ENCODE assay signal across 16 cellular contexts in the genomic region with DNA sequence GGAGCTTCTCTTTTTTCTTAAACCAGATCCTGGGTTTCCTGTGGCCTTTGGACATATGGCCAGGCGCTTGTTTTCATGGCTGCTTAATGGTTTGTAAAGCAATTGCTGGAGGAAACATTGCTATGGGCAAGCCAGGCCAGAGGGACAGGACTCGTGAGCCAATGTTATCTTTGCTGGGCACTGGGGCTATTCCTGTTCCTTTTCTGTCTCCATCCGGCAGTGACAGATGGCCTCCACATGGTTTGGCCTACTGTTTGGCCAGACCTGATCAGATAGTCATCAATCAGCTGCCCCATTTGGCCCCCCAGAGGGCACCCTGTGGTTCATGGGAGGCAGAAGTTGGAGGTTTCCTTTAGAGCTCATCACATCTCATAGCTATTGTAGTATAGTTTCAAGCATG.
"Had no signal": no experiment of that assay in that cellular context is flagged by ENCODE, and none has a peak within 500 bp of the region (broad histone marks: within the 10 kb centered on the region; RNA-seq: fewer than 3 reads in every experiment).

No MANE protein-coding gene starts in this region.

- H3K27me3 ChIP-seq: dorsolateral prefrontal cortex, neutrophil, spleen, transverse colon had no signal

- ATAC-seq: activated naive CD4-positive, alpha-beta T cell treated with anti-CD3 and anti-CD28 coated beads, Interleukin-2, amount 50 U/mL, for 72 hours; activated T-cell treated with anti-CD3 and anti-CD28 coated beads, Interleukin-2, amount 50 U/mL, for 4 hours; naive thymus-derived CD4-positive, alpha-beta T cell; right cardiac atrium; stimulated activated memory B cell treated with anti-CD40 and anti-IgM and Interleukin-4, amounts not matched to agents 10 μg/mL and 1 μg/mL and 100 μg/mL, for 72 hours had no signal

- H3K36me3 ChIP-seq: neutrophil, spleen, transverse colon had no signal

- H3K4me1 ChIP-seq: transverse colon had no signal

- H3K9me3 ChIP-seq: neutrophil, spleen, transverse colon had no signal

- DNase-seq: activated CD4-positive, alpha-beta memory T cell treated with anti-CD3 and anti-CD28 coated beads for 36 hours; activated CD4-positive, CD25-positive, alpha-beta regulatory T cell treated with anti-CD3 and anti-CD28 coated beads, Interleukin-2, amount 50 U/mL, for 72 hours; activated effector memory CD4-positive, alpha-beta T cell treated with anti-CD3 and anti-CD28 coated beads, Interleukin-2, amount 50 U/mL, for 16 hours; activated T-cell treated with anti-CD3 and anti-CD28 coated beads, Interleukin-2, amount 50 U/mL, for 4 hours; amygdala; immature natural killer cell; naive thymus-derived CD4-positive, alpha-beta T cell; right cardiac atrium; spleen; stimulated activated CD4-positive, alpha-beta T cell treated with anti-CD3 and anti-CD28 coated beads, Interleukin-1b, Interleukin-23, amount 100 ng/mL, for 48 hours; transverse colon had no signal

- H3K27ac ChIP-seq: dorsolateral prefrontal cortex, neutrophil, spleen, transverse colon had no signal

- H3K4me3 ChIP-seq: dorsolateral prefrontal cortex, lung, spleen, transverse colon had no signal
